Comparison of ENCODE assay signal across 1 cellular context in genomic region chr20:33681728-33682353, GRCh38.
TF ChIP-seq lines count a peak whose summit lies in the region.

No MANE protein-coding gene starts in this region.

TF ChIP-seq in SK-N-SH treated with all-trans-retinoic acid at 6 μM for 48 hours, 23 proteins besides CTCF, POLR2A, EP300 and RAD21 (continued from another document):
- TF ChIP-seq, protein P1, sequence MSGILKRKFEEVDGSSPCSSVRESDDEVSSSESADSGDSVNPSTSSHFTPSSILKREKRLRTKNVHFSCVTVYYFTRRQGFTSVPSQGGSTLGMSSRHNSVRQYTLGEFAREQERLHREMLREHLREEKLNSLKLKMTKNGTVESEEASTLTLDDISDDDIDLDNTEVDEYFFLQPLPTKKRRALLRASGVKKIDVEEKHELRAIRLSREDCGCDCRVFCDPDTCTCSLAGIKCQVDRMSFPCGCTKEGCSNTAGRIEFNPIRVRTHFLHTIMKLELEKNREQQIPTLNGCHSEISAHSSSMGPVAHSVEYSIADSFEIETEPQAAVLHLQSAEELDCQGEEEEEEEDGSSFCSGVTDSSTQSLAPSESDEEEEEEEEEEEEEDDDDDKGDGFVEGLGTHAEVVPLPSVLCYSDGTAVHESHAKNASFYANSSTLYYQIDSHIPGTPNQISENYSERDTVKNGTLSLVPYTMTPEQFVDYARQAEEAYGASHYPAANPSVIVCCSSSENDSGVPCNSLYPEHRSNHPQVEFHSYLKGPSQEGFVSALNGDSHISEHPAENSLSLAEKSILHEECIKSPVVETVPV (CRISPR knock-in tag; IDR thresholded peaks at IDR 0.05) = no peak
- TF ChIP-seq ZC3H10 (CRISPR knock-in tag; IDR thresholded peaks at IDR 0.05) (no peak), RARB (CRISPR knock-in tag; IDR thresholded peaks at IDR 0.05) (no peak), ARNTL (CRISPR knock-in tag; IDR thresholded peaks at IDR 0.05; ENCODE audit: borderline replicate concordance, low read depth) (no peak), ZNF565 (CRISPR knock-in tag; conservative IDR thresholded peaks at IDR 0.05; ENCODE audit: low read depth) (no peak)
